Comparison of ENCODE assay signal across 10 cellular contexts in the genomic region with DNA sequence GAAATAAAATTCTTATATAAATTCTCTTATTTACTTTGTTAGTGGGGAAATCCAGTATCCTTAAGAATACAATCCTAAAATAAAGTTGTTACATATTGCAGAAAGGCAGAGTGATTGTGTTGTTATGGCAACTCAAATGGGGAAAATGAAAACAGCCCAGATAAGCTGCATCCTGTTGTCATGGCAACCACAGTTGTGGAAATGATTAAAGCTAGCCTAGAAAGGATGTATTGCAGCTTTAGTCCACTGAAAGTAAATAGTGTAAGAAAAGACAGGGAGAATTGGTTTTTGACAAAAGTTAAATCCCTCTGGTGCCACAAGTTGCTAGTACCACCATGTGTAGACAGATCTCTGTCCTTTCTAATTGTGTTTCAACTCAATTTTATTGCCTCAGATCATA. TPM values are rescaled to one million over a fixed set of nuclear protein-coding genes. Genes with fewer than 3 reads are reported as not detected.
DNase-seq lines count a peak whose midpoint lies in the region; ATAC-seq and TF ChIP-seq lines count a peak whose summit lies in the region.
"Had no signal": no experiment of that assay in that cellular context is flagged by ENCODE, and none has a peak within 500 bp of the region (broad histone marks: within the 10 kb centered on the region; RNA-seq: fewer than 3 reads in every experiment).

No MANE protein-coding gene starts in this region.

- POLR2A ChIA-PET in AG04450 (lab: Yijun Ruan, JAX) = no interaction called here

- TF ChIP-seq CTCF in AG04450 (IDR thresholded peaks at IDR 0.05; ENCODE audit: low read depth, low read length) (no peak), fibroblast of villous mesenchyme (IDR thresholded peaks at IDR 0.05; ENCODE audit: insufficient read depth, low read depth, low read length) (no peak)

- no peak for ATAC-seq in GM21515 (IDR thresholded peaks at IDR 0.05; ENCODE audit: unreplicated experiment)
- ATAC-seq in HG02588 (IDR thresholded peaks at IDR 0.05; ENCODE audit: unreplicated experiment) = no peak
- no peak for ATAC-seq in GM18520 (IDR thresholded peaks at IDR 0.05; ENCODE audit: unreplicated experiment)

- no peak overlapping the region for H3K27ac ChIP-seq in AG04450 (ENCODE audit: low read depth, low read length)
- H3K27ac ChIP-seq: heart left ventricle, SJSA1 had no signal

- H3K9me3 ChIP-seq in AG04450 (ENCODE audit: control insufficient read depth, insufficient read depth, low read length) = no peaks in the 10 kb centered on the region
- H3K9me3 ChIP-seq: heart left ventricle, SJSA1 had no signal

- CTCF ChIA-PET in AG04450 (lab: Charles Lee) = interaction anchor here (1.1 to 1.8 kb wide), 2 partner anchors 51 to 70 kb away, joined by 3 to 7 read pairs; no protein-coding TSS in a partner anchor

- H3K4me3 ChIP-seq in AG04450 (ENCODE audit: low read depth, low read length) = no peak overlapping the region
- no peak overlapping the region for H3K4me3 ChIP-seq in fibroblast of villous mesenchyme (ENCODE audit: low read depth, low read length)
- H3K4me3 ChIP-seq: heart left ventricle, SJSA1 had no signal

- DNase-seq in AG04450 (ENCODE audit: low read depth, low spot score) (peak; percentile 26), EH (ENCODE audit: low read depth) (peak; percentile 71), SK-N-DZ (ENCODE audit: low spot score) (peak; percentile 58), fibroblast of villous mesenchyme (ENCODE audit: low read depth) (peak; percentile 40), COLO668 (lab: John Stamatoyannopoulos, UW; ENCODE audit: unreplicated experiment) (no peak)

- no peaks in the 10 kb centered on the region for H3K27me3 ChIP-seq in AG04450 (ENCODE audit: control insufficient read depth, insufficient read depth, low read length)
- H3K27me3 ChIP-seq: heart left ventricle, SJSA1 had no signal

RNA-seq across cellular contexts. Expression of a gene that starts 43.2 kb away (rescaled TPM):
- 16.6 and 23.2 TPM in 2 replicates for polyA plus RNA-seq in AG04450 (2011; rRNA removed)
- polyA minus RNA-seq in AG04450 (2011; rRNA and poly(A)+ RNA removed) = 20.3 and 30.8 TPM in 2 replicates
- polyA plus RNA-seq in SK-N-DZ (2014; cell fraction: cytosol; rRNA removed) = 8.8 and 9.5 TPM in 2 replicates
- polyA plus RNA-seq in SK-N-DZ (2014; cell fraction: nucleus; rRNA removed) = 5.6 and 6.8 TPM in 2 replicates
- 11.0 and 17.3 TPM in 2 replicates for total RNA-seq in fibroblast of villous mesenchyme
